8 cellular contexts compared by ENCODE assay signal in genomic region chr2:43228782-43229659, GRCh38. TPM values are rescaled to one million over a fixed set of nuclear protein-coding genes. Genes with fewer than 3 reads are reported as not detected.
DNase-seq lines count a peak whose midpoint lies in the region; ATAC-seq and TF ChIP-seq lines count a peak whose summit lies in the region.

No MANE protein-coding gene starts in this region.

- no TSS peak for BruUV-seq in PC-9 (replicated peaks; lab: Mats Ljungman, UMichigan)

- no peak for TF ChIP-seq CTCF in DND-41 (IDR thresholded peaks at IDR 0.05; ENCODE audit: borderline replicate concordance, extremely low read depth, low read length, poor library complexity, severe bottlenecking)
- no peak for TF ChIP-seq CTCF in PC-9 (conservative IDR thresholded peaks at IDR 0.05)
- TF ChIP-seq CTCF in GM13976 (IDR thresholded peaks at IDR 0.05; ENCODE audit: borderline replicate concordance, control extremely low read depth, extremely low read depth, insufficient read depth, missing control alignments): no peak

- CTCF ChIA-PET in PC-9 (lab: Charles Lee): interaction anchor here (0.5 to 1.6 kb wide), 23 partner anchors 11 to 399 kb away, joined by 3 to 13 read pairs (median 4); no protein-coding TSS in a partner anchor

- H3K4me3 ChIP-seq in DND-41 (ENCODE audit: low read depth in 1 of 2, low read length in 2 of 2) (peak overlapping the region in 1 of 2 experiments; percentile 70; a peak in 1 of 4 replicates), PC-9 (no peak overlapping the region)
- H3K4me3 ChIP-seq in effector memory CD4-positive, alpha-beta T cell (ENCODE audit: insufficient read depth, low read depth, low read length, poor library complexity, severe bottlenecking): peak overlapping the region; percentile 95

- peaks cover 43% of the 10 kb centered on the region for H3F3A ChIP-seq in PC-9 (ENCODE audit: insufficient read depth, low read depth)

- H3K27me3 ChIP-seq in DND-41 (ENCODE audit: insufficient read depth, low read length, poor library complexity): no peaks in the 10 kb centered on the region
- H3K27me3 ChIP-seq in PC-9 (ENCODE audit: insufficient read depth, low read depth): no peaks in the 10 kb centered on the region
- H3K27me3 ChIP-seq in effector memory CD4-positive, alpha-beta T cell (replicated peaks; ENCODE audit: control insufficient read depth, insufficient read depth, low read length, poor library complexity, severe bottlenecking): no peaks in the 10 kb centered on the region

- in situ Hi-C loops in GM13976 (cut with MboI; ENCODE audit: low sequenced_read_pairs, unreplicated experiment): loop anchor here (5.0 kb wide), 1 partner anchor 253 kb away; no protein-coding TSS in a partner anchor

- H3K36me3 ChIP-seq in DND-41 (ENCODE audit: insufficient read depth, low read length) (peaks cover 45% of the 10 kb centered on the region), PC-9 (ENCODE audit: low read depth) (peaks cover under 1% of the 10 kb centered on the region; the same call in 1 of the 2 replicates)
- H3K36me3 ChIP-seq in effector memory CD4-positive, alpha-beta T cell (ENCODE audit: control insufficient read depth, insufficient read depth, low read length): peaks cover 24% of the 10 kb centered on the region

- POLR2A ChIA-PET in PC-9 (lab: Charles Lee; ENCODE audit: unreplicated experiment): interaction anchor here (0.6 kb wide), 2 partner anchors 226 to 359 kb away, joined by 3 to 5 read pairs; no protein-coding TSS in a partner anchor

- H2AFZ ChIP-seq in DND-41 (ENCODE audit: low read depth, low read length) (no peak overlapping the region), PC-9 (no peak overlapping the region)

- H3K4me1 ChIP-seq in DND-41 (ENCODE audit: insufficient read depth, low read length) (peaks cover 22% of the 10 kb centered on the region), PC-9 (replicated peaks; ENCODE audit: insufficient read depth) (peaks cover 18% of the 10 kb centered on the region)
- peaks cover 18% of the 10 kb centered on the region for H3K4me1 ChIP-seq in effector memory CD4-positive, alpha-beta T cell (ENCODE audit: control insufficient read depth, insufficient read depth, low read length, poor library complexity, severe bottlenecking)

- H3K4me2 ChIP-seq in DND-41 (ENCODE audit: insufficient read depth, low read length) (peak overlapping the region; percentile 68), PC-9 (peak overlapping the region; percentile 94)

- peaks cover 46% of the 10 kb centered on the region for H3K79me2 ChIP-seq in DND-41 (ENCODE audit: insufficient read depth, low read length)
- H3K79me2 ChIP-seq in PC-9 (ENCODE audit: low read depth): peaks cover 40% of the 10 kb centered on the region

- H4K20me1 ChIP-seq in DND-41 (ENCODE audit: insufficient read depth, low read length) (peaks cover 22% of the 10 kb centered on the region), PC-9 (ENCODE audit: insufficient read depth) (0 out of 2 replicates have a peak, but pooled peaks cover 3% of the 10 kb centered on the region)

- intact Hi-C loops in PC-9 (cut with micrococcal nuclease; ENCODE audit: unreplicated experiment): loop anchor here (1.0 to 5.0 kb wide), 5 partner anchors 238 to 401 kb away; no protein-coding TSS in a partner anchor
- intact Hi-C loops in posterior vena cava (cut with DNase I): loop anchor here (5.0 to 10.0 kb wide), 7 partner anchors 204 to 1287 kb away; no protein-coding TSS in a partner anchor

- ATAC-seq in DND-41 (ENCODE audit: insufficient read depth, low read depth): no peak
- ATAC-seq in GM21447 (IDR thresholded peaks at IDR 0.05; ENCODE audit: unreplicated experiment): no peak

- DNase-seq in DND-41: peak; percentile 37
- DNase-seq in PC-9: no peak
- DNase-seq in effector memory CD4-positive, alpha-beta T cell: peak; percentile 21 to 41 (median 26)
- DNase-seq in posterior vena cava (ENCODE audit: low spot score): peak; percentile 34
- DNase-seq in anterior cingulate cortex (lab: John Stamatoyannopoulos, UW): no peak
- DNase-seq in GM13976 (ENCODE audit: low spot score): no peak
- DNase-seq in DMS53 treated with DMSO at 0.1 percent for 48 hours (lab: John Stamatoyannopoulos, UW; ENCODE audit: unreplicated experiment): no peak

- H3K27ac ChIP-seq in DND-41 (ENCODE audit: low read length): peak overlapping the region; percentile 96
- peak overlapping the region; percentile 92 for H3K27ac ChIP-seq in PC-9
- H3K27ac ChIP-seq in effector memory CD4-positive, alpha-beta T cell (ENCODE audit: insufficient read depth, low read length, poor library complexity, severe bottlenecking): peak overlapping the region; percentile 91

- peak overlapping the region; percentile 99 for H3K9ac ChIP-seq in DND-41 (ENCODE audit: low read depth, low read length)

- H3K9me3 ChIP-seq in DND-41 (ENCODE audit: insufficient read depth, low read length, severe bottlenecking) (no peaks in the 10 kb centered on the region), PC-9 (ENCODE audit: insufficient read depth, low read depth) (no peaks in the 10 kb centered on the region)
- no peaks in the 10 kb centered on the region for H3K9me3 ChIP-seq in effector memory CD4-positive, alpha-beta T cell (ENCODE audit: control insufficient read depth, low read length)

- no peaks in the 10 kb centered on the region for H3K9me2 ChIP-seq in PC-9 (ENCODE audit: insufficient read depth)

RNA-seq across cellular contexts. Expression of gene ZFP36L2, which starts 2.6 kb away (rescaled TPM):
- total RNA-seq in PC-9 (2021): 31.3 and 34.3 TPM in 2 replicates
- 100 to 1,000 TPM; 123 to 148 TPM for total RNA-seq in posterior vena cava

Comparison
In these comparisons a context has a peak if more than half of its experiments do, and no peak if none do; other contexts are left out.
1. DNase-seq: peak in DND-41 (single experiment), effector memory CD4-positive, alpha-beta T cell (3 of 3) and posterior vena cava (single experiment); none in PC-9 (0 of 2), anterior cingulate cortex (0 of 58), GM13976 (single experiment) and DMS53 treated with DMSO at 0.1 percent for 48 hours (single experiment).
2. Peak in every context shown above with its lines, with median percentiles within 50 percentile points of each other: H3K27ac ChIP-seq.